28 cellular contexts compared by ENCODE assay signal in the genomic region with DNA sequence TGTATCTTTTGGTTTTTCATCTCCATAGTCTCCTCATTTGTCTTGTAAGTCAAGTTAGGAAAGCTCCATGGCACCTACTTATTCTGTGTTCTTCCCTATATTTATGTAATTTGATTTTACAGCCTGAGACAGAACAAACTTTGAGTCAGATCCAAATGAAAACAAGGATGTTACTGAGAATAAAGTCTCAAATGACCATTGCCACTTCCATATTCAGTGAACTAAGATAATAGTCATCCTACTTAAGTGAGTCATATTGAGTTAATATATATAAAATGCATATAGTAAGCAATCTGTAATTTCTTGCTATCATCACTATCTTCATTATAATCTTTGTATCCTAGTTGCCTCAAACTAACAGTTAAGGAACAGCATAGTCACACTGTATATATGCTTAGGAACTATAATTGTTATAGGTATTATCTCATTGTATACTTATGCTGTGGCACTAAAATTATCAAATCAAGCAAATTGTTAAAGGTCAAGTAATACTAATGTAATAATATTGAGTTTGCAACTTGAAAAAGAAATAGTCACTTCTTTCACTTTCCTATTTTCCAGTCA. TPM values are rescaled to one million over a fixed set of nuclear protein-coding genes. Genes with fewer than 3 reads are reported as not detected.
DNase-seq lines count a peak whose midpoint lies in the region; ATAC-seq, FAIRE-seq and TF ChIP-seq lines count a peak whose summit lies in the region.
"Had no signal": no experiment of that assay in that cellular context is flagged by ENCODE, and none has a peak within 500 bp of the region (broad histone marks: within the 10 kb centered on the region; RNA-seq: fewer than 3 reads in every experiment).

No MANE protein-coding gene starts in this region.

- H3K4me3 ChIP-seq in brain microvascular endothelial cell (ENCODE audit: low read depth, low read length), result no peak overlapping the region
- H3K4me3 ChIP-seq in HAP-1, result no peak overlapping the region
- H3K4me3 ChIP-seq: hepatocyte, thoracic aorta, vagina had no signal

- no peak for ATAC-seq in natural killer cell
- ATAC-seq: activated CD4-positive, CD25-positive, alpha-beta regulatory T cell treated with anti-CD3 and anti-CD28 coated beads, Interleukin-2, amount 50 U/mL, for 24 hours; left lobe of liver had no signal

- H3K36me3 ChIP-seq in brain microvascular endothelial cell (replicated peaks), result peaks cover 5% of the 10 kb centered on the region
- H3K36me3 ChIP-seq in HAP-1 (replicated peaks), result peaks cover 12% of the 10 kb centered on the region

- no peaks in the 10 kb centered on the region for H3K9me3 ChIP-seq in HAP-1
- H3K9me3 ChIP-seq: thoracic aorta, vagina had no signal

- peaks cover 0 to 3% of the 10 kb centered on the region in 2 donors for H3K4me1 Mint-ChIP-seq in natural killer cell
- H3K4me1 Mint-ChIP-seq: CD14-positive monocyte had no signal

- peak overlapping the region; percentile 0 for H3K27ac ChIP-seq in brain microvascular endothelial cell
- H3K27ac ChIP-seq: hepatocyte, thoracic aorta, vagina had no signal

- H3K9me3 Mint-ChIP-seq in natural killer cell, result no peaks in the 10 kb centered on the region
- H3K9me3 Mint-ChIP-seq: activated CD4-positive, alpha-beta memory T cell treated with anti-CD3 and anti-CD28 coated beads for 36 hours; activated T-helper 2 cell treated with anti-CD3 and anti-CD28 coated beads, Interferon-gamma antibody, Interleukin-2, Interleukin-4, amounts not matched to agents 10 μg/mL and 5 μg/mL and 100 μg/mL, durations not matched to agents 14 hours and 24 hours and 36 hours; naive B cell had no signal

- FAIRE-seq in GM19239 (lab: Jason Lieb, UNC), result no peak
- FAIRE-seq: D721Med had no signal

- in situ Hi-C loops in brain microvascular endothelial cell (cut with HindIII; ENCODE audit: low pct_ligation_motif_present, low sequenced_read_pairs), result no loop called here
- in situ Hi-C loops in HAP-1 (cut with MboI; ENCODE audit: low sequenced_read_pairs), result no loop called here

- no peaks in the 10 kb centered on the region for H3K4me1 ChIP-seq in HAP-1
- H3K4me1 ChIP-seq: vagina had no signal

- H3K27me3 Mint-ChIP-seq in natural killer cell (ENCODE audit: low read depth in 2 of 2), result no peaks in the 10 kb centered on the region
- H3K27me3 Mint-ChIP-seq: activated CD4-positive, alpha-beta memory T cell treated with anti-CD3 and anti-CD28 coated beads for 36 hours; activated naive CD8-positive, alpha-beta T cell; naive B cell had no signal

- intact Hi-C loops in natural killer cell (cut with micrococcal nuclease), result no loop called here

- H3K36me3 Mint-ChIP-seq in natural killer cell, result peaks cover under 1% of the 10 kb centered on the region

- DNase-seq in EL, result peak; percentile 47
- DNase-seq in NCI-H69 (lab: John Stamatoyannopoulos, UW), result peak; percentile 54
- no peak for DNase-seq in brain microvascular endothelial cell
- peak; percentile 6 for DNase-seq in non-pigmented ciliary epithelial cell (ENCODE audit: low read depth)
- no peak for DNase-seq in T-helper 9 cell
- no peak for DNase-seq in natural killer cell
- DNase-seq in HAP-1 (ENCODE audit: low spot score in 2 of 2), result no peak
- DNase-seq in GM19239 (ENCODE audit: insufficient read length, low spot score), result no peak
- DNase-seq: activated CD4-positive, alpha-beta memory T cell treated with anti-CD3 and anti-CD28 coated beads for 36 hours; foreskin melanocyte; mesendoderm; naive B cell; NCI-H1105 treated with DMSO at 0.1 percent for 48 hours; NCI-H2029 treated with DMSO at 0.1 percent for 48 hours; NCI-H226; NCI-H774; occipital lobe; stimulated activated CD4-positive, alpha-beta T cell treated with anti-CD3 and anti-CD28 coated beads, Interleukin-4, amount 100 ng/mL, for 4 hours; stimulated activated naive CD4-positive, alpha-beta T cell had no signal

- TF ChIP-seq CTCF in brain microvascular endothelial cell (IDR thresholded peaks at IDR 0.05; ENCODE audit: low read depth, low read length, missing control alignments), result no peak
- no peak for TF ChIP-seq CTCF in natural killer cell (IDR thresholded peaks at IDR 0.05)

- H3K4me3 Mint-ChIP-seq in natural killer cell, result no peak overlapping the region
- H3K4me3 Mint-ChIP-seq: activated CD4-positive, alpha-beta memory T cell treated with anti-CD3 and anti-CD28 coated beads for 36 hours; activated naive CD8-positive, alpha-beta T cell; CD14-positive monocyte; naive B cell had no signal

- H3K27me3 ChIP-seq in brain microvascular endothelial cell (replicated peaks) (no peaks in the 10 kb centered on the region), HAP-1 (ENCODE audit: low read depth) (no peaks in the 10 kb centered on the region)
- H3K27me3 ChIP-seq: hepatocyte, vagina had no signal

- H3K27ac Mint-ChIP-seq in natural killer cell, result no peak overlapping the region
- H3K27ac Mint-ChIP-seq: activated CD4-positive, alpha-beta memory T cell treated with anti-CD3 and anti-CD28 coated beads for 36 hours; activated naive CD8-positive, alpha-beta T cell; CD14-positive monocyte; naive B cell had no signal

RNA-seq across cellular contexts. Expression of gene TMTC3, which starts 30.8 kb away (rescaled TPM):
- 1 to 10 TPM; 5.0 to 6.2 (median 5.3) TPM for total RNA-seq in natural killer cell

RNA-seq across cellular contexts. Expression of gene CEP290, which starts 31.0 kb away (rescaled TPM):
- total RNA-seq in natural killer cell, result 10 to 100 TPM; 14.3 to 23.6 (median 18.7) TPM

Comparison
In these comparisons a context has a peak if more than half of its experiments do, and no peak if none do; other contexts are left out.
1. DNase-seq: peak in EL (single experiment), NCI-H69 (single experiment) and non-pigmented ciliary epithelial cell (single experiment); none in brain microvascular endothelial cell (single experiment), T-helper 9 cell (single experiment), natural killer cell (single experiment), HAP-1 (0 of 2) and GM19239 (single experiment).